2 cellular contexts compared by ENCODE assay signal in genomic region chr5:55929020-55929799, GRCh38.
TF ChIP-seq lines count a peak whose summit lies in the region.

No MANE protein-coding gene starts in this region.

TF ChIP-seq in HepG2, 621 proteins besides CTCF, POLR2A, EP300 and RAD21 (continues in another document):
- no peak for TF ChIP-seq ZBTB14 (CRISPR knock-in tag; IDR thresholded peaks at IDR 0.05)
- TF ChIP-seq ZNF407 (CRISPR knock-in tag; IDR thresholded peaks at IDR 0.05; ENCODE audit: not compliant biosample characterization): no peak
- no peak for TF ChIP-seq AGO2 (optimal IDR thresholded peaks at IDR 0.05; ENCODE audit: low read depth, low read length)
- no peak for TF ChIP-seq ZNF782 (CRISPR knock-in tag; IDR thresholded peaks at IDR 0.05; ENCODE audit: borderline replicate concordance)
- TF ChIP-seq HMG20A (CRISPR knock-in tag; IDR thresholded peaks at IDR 0.05; ENCODE audit: borderline replicate concordance): no peak
- TF ChIP-seq KLF16 (CRISPR knock-in tag; IDR thresholded peaks at IDR 0.05): no peak
- no peak for TF ChIP-seq TRIM24 (CRISPR knock-in tag; IDR thresholded peaks at IDR 0.05)
- no peak for TF ChIP-seq ZFY (CRISPR knock-in tag; IDR thresholded peaks at IDR 0.05)
- no peak for TF ChIP-seq RARG (CRISPR knock-in tag; IDR thresholded peaks at IDR 0.05; ENCODE audit: low read depth)
- TF ChIP-seq ZNF513 (CRISPR knock-in tag; conservative IDR thresholded peaks at IDR 0.05): no peak
- TF ChIP-seq DNMT1 (CRISPR knock-in tag; IDR thresholded peaks at IDR 0.05): no peak
- TF ChIP-seq ZNF224 (CRISPR knock-in tag; IDR thresholded peaks at IDR 0.05): no peak
- no peak for TF ChIP-seq ZNF607 (CRISPR knock-in tag; IDR thresholded peaks at IDR 0.05; ENCODE audit: borderline replicate concordance)

TF ChIP-seq in GM12878, 131 proteins besides CTCF, POLR2A, EP300 and RAD21 (continued from another document):
- no peak for TF ChIP-seq MLLT1 (IDR thresholded peaks at IDR 0.05)
